In the genomic region with DNA sequence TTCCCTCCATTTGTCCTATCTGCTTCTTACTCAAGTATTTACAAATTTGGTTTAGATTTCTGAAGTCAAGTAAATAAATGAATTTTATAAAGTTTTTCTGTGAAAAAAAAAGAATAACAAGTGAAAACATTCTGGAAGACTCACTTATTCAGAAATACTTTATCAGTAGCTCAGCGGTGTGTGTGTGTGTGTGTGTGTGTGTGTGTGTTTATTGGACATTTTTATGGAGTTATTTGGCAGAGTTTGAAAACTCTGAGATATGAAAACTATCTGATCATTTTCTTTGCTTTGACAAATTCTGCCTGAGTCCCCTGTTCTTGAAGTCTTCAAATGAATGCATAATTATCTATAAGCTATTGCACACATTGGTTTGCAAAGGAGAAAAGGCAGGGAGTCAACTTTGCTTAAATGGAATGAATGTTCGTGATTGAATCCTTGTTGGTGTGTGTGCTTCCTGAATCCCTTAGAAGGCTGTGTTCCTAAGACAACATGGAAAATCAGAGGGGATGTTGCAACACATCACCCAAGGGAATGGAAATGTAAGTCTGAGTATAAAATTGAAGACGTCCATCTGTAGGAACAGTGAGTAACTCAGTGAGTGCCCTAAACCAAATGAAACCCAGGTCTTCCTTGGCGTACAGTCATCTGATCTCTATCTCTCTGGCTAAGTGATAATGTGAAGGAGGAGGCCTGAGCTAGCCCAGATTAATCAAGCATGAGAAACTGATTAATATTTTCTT, we compare ENCODE assay signal across 11 cellular contexts.
A peak's percentile ranks its signal among the peaks of the same experiment; 100 is the strongest.
DNase-seq lines count a peak whose midpoint lies in the region; ATAC-seq and TF ChIP-seq lines count a peak whose summit lies in the region.
"Had no signal": no experiment of that assay in that cellular context is flagged by ENCODE, and none has a peak within 500 bp of the region (broad histone marks: within the 10 kb centered on the region; RNA-seq: fewer than 3 reads in every experiment).

No MANE protein-coding gene starts in this region.

- H4K20me1 ChIP-seq in OCI-LY7 (ENCODE audit: insufficient read depth, low read length): no peaks in the 10 kb centered on the region
- H4K20me1 ChIP-seq: BLaER1 had no signal

- peaks cover 6% of the 10 kb centered on the region for H3K27me3 Mint-ChIP-seq in activated naive CD8-positive, alpha-beta T cell treated with anti-CD3 and anti-CD28 coated beads, Interleukin-2, amount 50 U/mL, for 24 hours
- no peaks in the 10 kb centered on the region for H3K27me3 Mint-ChIP-seq in activated naive CD8-positive, alpha-beta T cell treated with anti-CD3 and anti-CD28 coated beads for 36 hours

- H3K79me2 ChIP-seq in OCI-LY7 (ENCODE audit: insufficient read depth, low read depth, low read length): no peaks in the 10 kb centered on the region

- no peak overlapping the region for H3K27ac ChIP-seq in body of pancreas
- peak overlapping the region; percentile 68 to 73 for H3K27ac ChIP-seq in uterus
- no peak overlapping the region for H3K27ac ChIP-seq in OCI-LY7 (ENCODE audit: low read depth, low read length, poor library complexity, severe bottlenecking)
- H3K27ac ChIP-seq in stomach: peak overlapping the region in 1 of 5 donors; percentile 38
- H3K27ac ChIP-seq: BLaER1 had no signal

- intact Hi-C loops in body of pancreas (cut with DNase I): no loop called here
- intact Hi-C loops in uterus (cut with DNase I; ENCODE audit: low total_unique reads): no loop called here
- intact Hi-C loops in OCI-LY7 (cut with micrococcal nuclease; ENCODE audit: unreplicated experiment): no loop called here
- intact Hi-C loops in stomach (cut with DNase I; ENCODE audit: low total_unique reads): no loop called here

- H3K27ac Mint-ChIP-seq in activated naive CD8-positive, alpha-beta T cell treated with anti-CD3 and anti-CD28 coated beads, Interleukin-2, amount 50 U/mL, for 24 hours: no peak overlapping the region
- no peak overlapping the region for H3K27ac Mint-ChIP-seq in activated naive CD8-positive, alpha-beta T cell treated with anti-CD3 and anti-CD28 coated beads for 36 hours
- H3K27ac Mint-ChIP-seq: activated naive CD4-positive, alpha-beta T cell treated with anti-CD3 and anti-CD28 coated beads, Interleukin-2, amount 50 U/mL, for 24 hours had no signal

- 54 to 55% methylated on average over 4 of the region's 4 CpGs for WGBS in body of pancreas, 2 donors
- WGBS in stomach, 5 donors: 36 to 64% (median 49%) methylated on average over 4 of the region's 4 CpGs

- TF ChIP-seq POLR2A in body of pancreas (IDR thresholded peaks at IDR 0.05) (no peak), uterus (IDR thresholded peaks at IDR 0.05) (no peak), stomach (IDR thresholded peaks at IDR 0.05) (no peak)

- no peak overlapping the region for H3K4me2 ChIP-seq in OCI-LY7 (ENCODE audit: low read length)
- H3K4me2 ChIP-seq: BLaER1 had no signal

- CTCF ChIA-PET in OCI-LY7 (lab: Charles Lee; ENCODE audit: unreplicated experiment): no interaction called here

- no peak overlapping the region for H3K4me3 ChIP-seq in body of pancreas
- H3K4me3 ChIP-seq in uterus: no peak overlapping the region
- H3K4me3 ChIP-seq in OCI-LY7 (ENCODE audit: low read depth, low read length, poor library complexity, severe bottlenecking): no peak overlapping the region
- H3K4me3 ChIP-seq in stomach: no peak overlapping the region
- H3K4me3 ChIP-seq: BLaER1 had no signal

- no peaks in the 10 kb centered on the region for H3K9me2 ChIP-seq in OCI-LY7 (ENCODE audit: insufficient read depth, low read length)

- H3K36me3 Mint-ChIP-seq in activated naive CD8-positive, alpha-beta T cell treated with anti-CD3 and anti-CD28 coated beads, Interleukin-2, amount 50 U/mL, for 24 hours (ENCODE audit: low read depth): no peaks in the 10 kb centered on the region
- H3K36me3 Mint-ChIP-seq in activated naive CD8-positive, alpha-beta T cell treated with anti-CD3 and anti-CD28 coated beads for 36 hours: no peaks in the 10 kb centered on the region
- H3K36me3 Mint-ChIP-seq: activated naive CD4-positive, alpha-beta T cell treated with anti-CD3 and anti-CD28 coated beads, Interleukin-2, amount 50 U/mL, for 24 hours had no signal

- POLR2A ChIA-PET in OCI-LY7 (lab: Charles Lee): no interaction called here

- H3K9me3 Mint-ChIP-seq in activated naive CD8-positive, alpha-beta T cell treated with anti-CD3 and anti-CD28 coated beads, Interleukin-2, amount 50 U/mL, for 24 hours: no peaks in the 10 kb centered on the region
- no peaks in the 10 kb centered on the region for H3K9me3 Mint-ChIP-seq in activated naive CD8-positive, alpha-beta T cell treated with anti-CD3 and anti-CD28 coated beads for 36 hours
- H3K9me3 Mint-ChIP-seq: activated naive CD4-positive, alpha-beta T cell treated with anti-CD3 and anti-CD28 coated beads, Interleukin-2, amount 50 U/mL, for 24 hours had no signal

- DNase-seq in activated naive CD8-positive, alpha-beta T cell treated with anti-CD3 and anti-CD28 coated beads, Interleukin-2, amount 50 U/mL, for 24 hours: no peak
- DNase-seq in activated naive CD8-positive, alpha-beta T cell treated with anti-CD3 and anti-CD28 coated beads for 36 hours: no peak
- DNase-seq in body of pancreas (peak in 1 of 4 donors; percentile 57), left kidney (ENCODE audit: low read depth, low spot score) (peak; percentile 41), uterus (peak; percentile 50 to 86), OCI-LY7 (ENCODE audit: low spot score) (no peak), stomach (no peak)
- DNase-seq: NCI-H2171 treated with DMSO at 0.1 percent for 48 hours had no signal

- H3K4me1 ChIP-seq in body of pancreas (no peaks in the 10 kb centered on the region), uterus (peaks cover 0 to under 1% of the 10 kb centered on the region in 2 donors), OCI-LY7 (ENCODE audit: insufficient read depth, low read length, poor library complexity, severe bottlenecking) (no peaks in the 10 kb centered on the region), stomach (peaks cover 0 to 4% (median 0%) of the 10 kb centered on the region in 4 donors)
- H3K4me1 ChIP-seq: BLaER1 had no signal

- H2AFZ ChIP-seq in OCI-LY7 (ENCODE audit: low read length): no peak overlapping the region

- no TSS peak for BruUV-seq in OCI-LY7 (replicated peaks; lab: Mats Ljungman, UMichigan)

- no peak overlapping the region for H3K4me3 Mint-ChIP-seq in activated naive CD8-positive, alpha-beta T cell treated with anti-CD3 and anti-CD28 coated beads, Interleukin-2, amount 50 U/mL, for 24 hours
- H3K4me3 Mint-ChIP-seq in activated naive CD8-positive, alpha-beta T cell treated with anti-CD3 and anti-CD28 coated beads for 36 hours: no peak overlapping the region
- H3K4me3 Mint-ChIP-seq: activated naive CD4-positive, alpha-beta T cell treated with anti-CD3 and anti-CD28 coated beads, Interleukin-2, amount 50 U/mL, for 24 hours had no signal

- TF ChIP-seq EP300 in stomach (IDR thresholded peaks at IDR 0.05): no peak

- ATAC-seq in activated naive CD8-positive, alpha-beta T cell treated with anti-CD3 and anti-CD28 coated beads, Interleukin-2, amount 50 U/mL, for 24 hours: peak; percentile 59
- peak; percentile 62 for ATAC-seq in body of pancreas
- no peak for ATAC-seq in GM18498 (IDR thresholded peaks at IDR 0.05; ENCODE audit: unreplicated experiment)

- no peaks in the 10 kb centered on the region for H3K9me3 ChIP-seq in body of pancreas
- no peaks in the 10 kb centered on the region for H3K9me3 ChIP-seq in uterus
- H3K9me3 ChIP-seq in OCI-LY7 (ENCODE audit: low read length): no peaks in the 10 kb centered on the region
- H3K9me3 ChIP-seq in stomach: no peaks in the 10 kb centered on the region
- H3K9me3 ChIP-seq: BLaER1 had no signal

- no peak for TF ChIP-seq CTCF in body of pancreas (IDR thresholded peaks at IDR 0.05)
- no peak for TF ChIP-seq CTCF in uterus (IDR thresholded peaks at IDR 0.05)
- TF ChIP-seq CTCF in OCI-LY7 (conservative IDR thresholded peaks at IDR 0.05; ENCODE audit: low read length): no peak
- TF ChIP-seq CTCF in stomach (IDR thresholded peaks at IDR 0.05): no peak

- H3K4me1 Mint-ChIP-seq in activated naive CD8-positive, alpha-beta T cell treated with anti-CD3 and anti-CD28 coated beads, Interleukin-2, amount 50 U/mL, for 24 hours: peaks cover 4% of the 10 kb centered on the region
- peaks cover 5% of the 10 kb centered on the region for H3K4me1 Mint-ChIP-seq in activated naive CD8-positive, alpha-beta T cell treated with anti-CD3 and anti-CD28 coated beads for 36 hours
- H3K4me1 Mint-ChIP-seq: activated naive CD4-positive, alpha-beta T cell treated with anti-CD3 and anti-CD28 coated beads, Interleukin-2, amount 50 U/mL, for 24 hours had no signal

- no peaks in the 10 kb centered on the region for H3K36me3 ChIP-seq in body of pancreas (replicated peaks in 1 of 2; ENCODE audit: insufficient read depth in 1 of 2, low read depth in 2 of 2)
- H3K36me3 ChIP-seq in uterus: no peaks in the 10 kb centered on the region
- H3K36me3 ChIP-seq in OCI-LY7 (ENCODE audit: insufficient read depth, low read length): no peaks in the 10 kb centered on the region
- H3K36me3 ChIP-seq in stomach: no peaks in the 10 kb centered on the region
- H3K36me3 ChIP-seq: BLaER1 had no signal

- H3K27me3 ChIP-seq in body of pancreas: no peaks in the 10 kb centered on the region
- no peaks in the 10 kb centered on the region for H3K27me3 ChIP-seq in uterus
- H3K27me3 ChIP-seq in stomach: no peaks in the 10 kb centered on the region
- H3K27me3 ChIP-seq: BLaER1 had no signal

Comparison
In these comparisons a context has a peak if more than half of its experiments do, and no peak if none do; other contexts are left out.
1. DNase-seq: peak in left kidney (single experiment) and uterus (2 of 2); none in activated naive CD8-positive, alpha-beta T cell treated with anti-CD3 and anti-CD28 coated beads, Interleukin-2, amount 50 U/mL, for 24 hours (single experiment), activated naive CD8-positive, alpha-beta T cell treated with anti-CD3 and anti-CD28 coated beads for 36 hours (single experiment), OCI-LY7 (single experiment) and stomach (single experiment).
2. H3K27ac ChIP-seq: peak in uterus (2 of 2); none in body of pancreas (0 of 4) and OCI-LY7 (single experiment).